Comparison of ENCODE assay signal across 8 cellular contexts in genomic region chr5:159098285-159099048, GRCh38. TPM values are rescaled to one million over a fixed set of nuclear protein-coding genes. Genes with fewer than 3 reads are reported as not detected.
DNase-seq lines count a peak whose midpoint lies in the region; ATAC-seq and TF ChIP-seq lines count a peak whose summit lies in the region.

No MANE protein-coding gene starts in this region.

- H3K27ac Mint-ChIP-seq in naive B cell = peak overlapping the region; percentile 90 to 99 (median 98)

- H3K4me3 ChIP-seq in A673 (ENCODE audit: low read depth, low read length, poor library complexity, severe bottlenecking) (peak overlapping the region; percentile 58), HUES48 (ENCODE audit: low read depth, low read length) (peak overlapping the region; percentile 53)

- TF ChIP-seq CTCF in A673 (conservative IDR thresholded peaks at IDR 0.05; ENCODE audit: low read depth, low read length) = no peak

- H3K9me3 ChIP-seq in A673 (ENCODE audit: low read depth, low read length, poor library complexity, severe bottlenecking) (no peaks in the 10 kb centered on the region), HUES48 (ENCODE audit: control insufficient read depth, insufficient read depth, low read length) (no peaks in the 10 kb centered on the region)

- H3K4me1 ChIP-seq in A673 (ENCODE audit: insufficient read depth, low read length, poor library complexity, severe bottlenecking) (peaks cover 10% of the 10 kb centered on the region), HUES48 (ENCODE audit: control insufficient read depth, insufficient read depth, low read length) (peaks cover 39% of the 10 kb centered on the region)

- CTCF ChIA-PET in A673 (lab: Charles Lee) = no interaction called here

- ATAC-seq in naive B cell (ENCODE audit: low read depth in 2 of 2) = no peak
- ATAC-seq in HG03342 (IDR thresholded peaks at IDR 0.05; ENCODE audit: unreplicated experiment) = no peak
- no peak for ATAC-seq in GM21717 (IDR thresholded peaks at IDR 0.05; ENCODE audit: unreplicated experiment)
- ATAC-seq in HG03442 (IDR thresholded peaks at IDR 0.05; ENCODE audit: unreplicated experiment) = no peak

- DNase-seq in A673 (ENCODE audit: low spot score) (no peak), cerebellar cortex (ENCODE audit: low spot score) (peak; percentile 46), naive B cell (no peak), NCI-H128 (lab: John Stamatoyannopoulos, UW; ENCODE audit: unreplicated experiment) (no peak)

- peaks cover 0 to 6% (median 0%) of the 10 kb centered on the region in 3 donors for H3K27me3 Mint-ChIP-seq in naive B cell

- H3K36me3 Mint-ChIP-seq in naive B cell = peaks cover 11 to 29% of the 10 kb centered on the region in 2 donors

- POLR2A ChIA-PET in A673 (lab: Charles Lee; ENCODE audit: low non-redundant PET) = no interaction called here

- peak overlapping the region; percentile 27 for H3K27ac ChIP-seq in A673 (ENCODE audit: low read depth, low read length, poor library complexity, severe bottlenecking)
- H3K27ac ChIP-seq in HUES48 (ENCODE audit: low read depth, low read length) = no peak overlapping the region

- H3K9ac ChIP-seq in HUES48 (ENCODE audit: low read depth, low read length) = no peak overlapping the region

- H3K4me3 Mint-ChIP-seq in naive B cell = peak overlapping the region; percentile 93 to 100 (median 100)

- peaks cover 13% of the 10 kb centered on the region for H3K27me3 ChIP-seq in A673 (replicated peaks; ENCODE audit: insufficient read depth, low read depth, low read length, poor library complexity)
- peaks cover 92% of the 10 kb centered on the region for H3K27me3 ChIP-seq in HUES48 (ENCODE audit: control insufficient read depth, insufficient read depth, low read length)

- peaks cover 66 to 76% (median 74%) of the 10 kb centered on the region in 3 donors for H3K4me1 Mint-ChIP-seq in naive B cell

- intact Hi-C loops in A673 (cut with micrococcal nuclease; ENCODE audit: unreplicated experiment) = no loop called here

- no peaks in the 10 kb centered on the region for H3K36me3 ChIP-seq in A673 (ENCODE audit: insufficient read depth, low read length, poor library complexity, severe bottlenecking)
- no peaks in the 10 kb centered on the region for H3K36me3 ChIP-seq in HUES48 (ENCODE audit: control insufficient read depth, insufficient read depth, low read length)

- BruUV-seq in A673 (replicated peaks; lab: Mats Ljungman, UMichigan) = TSS peak; percentile 68

- no peaks in the 10 kb centered on the region for H3K9me3 Mint-ChIP-seq in naive B cell

RNA-seq across cellular contexts. Expression of gene EBF1, which starts 1.2 kb away (rescaled TPM):
- 1.7 and 1.9 TPM in 2 replicates for total RNA-seq in A673 (2021)
- polyA plus RNA-seq in naive B cell (ENCODE audit: low read depth in 6 of 6) = 10 to 100 TPM; 27.7 to 48.4 (median 40.1) TPM
